Comparison of ENCODE assay signal across 8 cellular contexts in the genomic region with DNA sequence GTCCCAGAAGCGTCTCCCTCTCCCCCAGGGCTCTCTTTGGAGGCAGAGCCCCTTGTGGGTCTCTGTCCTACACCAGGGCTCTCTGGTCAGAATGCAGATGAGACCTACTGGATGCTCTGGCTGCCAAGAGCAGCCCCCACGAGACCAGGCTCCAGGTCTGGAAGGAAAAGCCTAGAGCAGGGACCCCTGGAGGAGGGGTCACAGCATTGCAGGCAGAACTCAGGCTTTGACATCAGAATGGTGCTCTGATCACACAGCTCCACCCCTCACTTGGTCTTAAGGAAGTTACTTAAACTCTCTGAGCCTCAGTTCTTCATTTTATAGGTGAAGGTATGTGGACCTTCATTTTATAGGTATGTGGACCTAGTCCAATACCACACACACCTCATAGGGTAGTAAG.
DNase-seq lines count a peak whose midpoint lies in the region; ATAC-seq and TF ChIP-seq lines count a peak whose summit lies in the region.

No MANE protein-coding gene starts in this region.

- TF ChIP-seq CTCF in OCI-LY3 (IDR thresholded peaks at IDR 0.05; ENCODE audit: low read depth, low read length) (peak; percentile 37), fibroblast of villous mesenchyme (IDR thresholded peaks at IDR 0.05; ENCODE audit: insufficient read depth, low read depth, low read length) (peak; percentile 54)

- DNase-seq in activated naive CD4-positive, alpha-beta T cell treated with anti-CD3 and anti-CD28 coated beads for 36 hours = peak; percentile 33
- DNase-seq in activated naive CD4-positive, alpha-beta T cell treated with anti-CD3 and anti-CD28 coated beads, Interleukin-2, amount 50 U/mL, for 16 hours = no peak
- DNase-seq in fibroblast of villous mesenchyme (ENCODE audit: low read depth) (peak; percentile 38), mucosa of gallbladder (ENCODE audit: low spot score) (no peak), NCI-H345 (lab: John Stamatoyannopoulos, UW) (no peak)

- H3K27me3 ChIP-seq in OCI-LY3 (ENCODE audit: low read depth, low read length) = no peaks in the 10 kb centered on the region
- no peaks in the 10 kb centered on the region for H3K27me3 ChIP-seq in stomach smooth muscle (ENCODE audit: control insufficient read depth in 1 of 2, insufficient read depth in 2 of 2, low read length in 2 of 2)

- ATAC-seq in GM21723 (IDR thresholded peaks at IDR 0.05; ENCODE audit: unreplicated experiment) = no peak

- H3K9me3 ChIP-seq in OCI-LY3 (ENCODE audit: insufficient read depth, low read length) (no peaks in the 10 kb centered on the region), stomach smooth muscle (ENCODE audit: control insufficient read depth in 2 of 2, low read length in 2 of 2) (no peaks in the 10 kb centered on the region)

- H3K4me3 Mint-ChIP-seq in activated naive CD4-positive, alpha-beta T cell treated with anti-CD3 and anti-CD28 coated beads for 36 hours = no peak overlapping the region

- H3K9ac ChIP-seq in OCI-LY3 (ENCODE audit: low read length) (no peak overlapping the region), stomach smooth muscle (ENCODE audit: low read length in 2 of 2) (peak overlapping the region in 1 of 2 donors; percentile 13)

- no peaks in the 10 kb centered on the region for H3K36me3 Mint-ChIP-seq in activated naive CD4-positive, alpha-beta T cell treated with anti-CD3 and anti-CD28 coated beads for 36 hours (ENCODE audit: low read depth)

- H4K20me1 ChIP-seq in OCI-LY3 (ENCODE audit: insufficient read depth, low read length) = no peaks in the 10 kb centered on the region

- H3K4me1 Mint-ChIP-seq in activated naive CD4-positive, alpha-beta T cell treated with anti-CD3 and anti-CD28 coated beads for 36 hours (ENCODE audit: low read depth) = peaks cover 44% of the 10 kb centered on the region

- H3K27ac ChIP-seq in OCI-LY3 (ENCODE audit: low read length) = no peak overlapping the region
- peak overlapping the region; percentile 70 for H3K27ac ChIP-seq in stomach smooth muscle (ENCODE audit: low read length)

- intact Hi-C loops in activated naive CD4-positive, alpha-beta T cell treated with anti-CD3 and anti-CD28 coated beads for 36 hours (cut with micrococcal nuclease) = no loop called here

- H3K36me3 ChIP-seq in OCI-LY3 (replicated peaks; ENCODE audit: low read depth, low read length) (no peaks in the 10 kb centered on the region), stomach smooth muscle (ENCODE audit: control insufficient read depth in 2 of 2, insufficient read depth in 2 of 2, low read length in 2 of 2) (no peaks in the 10 kb centered on the region)

- H3K4me3 ChIP-seq in OCI-LY3 (ENCODE audit: low read length) (no peak overlapping the region), fibroblast of villous mesenchyme (ENCODE audit: low read depth, low read length) (no peak overlapping the region), stomach smooth muscle (ENCODE audit: low read length in 2 of 2) (peak overlapping the region; percentile 51 to 58)

- no peaks in the 10 kb centered on the region for H3K79me2 ChIP-seq in OCI-LY3 (ENCODE audit: low read length)

- H3K27ac Mint-ChIP-seq in activated naive CD4-positive, alpha-beta T cell treated with anti-CD3 and anti-CD28 coated beads for 36 hours = no peak overlapping the region

- no peaks in the 10 kb centered on the region for H3K9me3 Mint-ChIP-seq in activated naive CD4-positive, alpha-beta T cell treated with anti-CD3 and anti-CD28 coated beads for 36 hours

- H3K4me1 ChIP-seq in OCI-LY3 (ENCODE audit: low read length) (peaks cover 15% of the 10 kb centered on the region), stomach smooth muscle (ENCODE audit: control insufficient read depth, insufficient read depth, low read length) (peaks cover 75% of the 10 kb centered on the region)

- no peak overlapping the region for H2AFZ ChIP-seq in OCI-LY3 (ENCODE audit: low read depth, low read length)

- no peaks in the 10 kb centered on the region for H3K27me3 Mint-ChIP-seq in activated naive CD4-positive, alpha-beta T cell treated with anti-CD3 and anti-CD28 coated beads for 36 hours (ENCODE audit: low read depth)

- CTCF ChIA-PET in activated naive CD4-positive, alpha-beta T cell treated with anti-CD3 and anti-CD28 coated beads for 36 hours (lab: Charles Lee) = interaction anchor here (1.0 to 2.7 kb wide), 2 partner anchors 20 to 74 kb away, joined by 3 to 9 read pairs; no protein-coding TSS in a partner anchor

- H3K4me2 ChIP-seq in OCI-LY3 (ENCODE audit: low read length) = no peak overlapping the region

Comparison
In these comparisons a context has a peak if more than half of its experiments do, and no peak if none do; other contexts are left out.
1. DNase-seq: peak in activated naive CD4-positive, alpha-beta T cell treated with anti-CD3 and anti-CD28 coated beads for 36 hours (single experiment) and fibroblast of villous mesenchyme (single experiment); none in activated naive CD4-positive, alpha-beta T cell treated with anti-CD3 and anti-CD28 coated beads, Interleukin-2, amount 50 U/mL, for 16 hours (single experiment), mucosa of gallbladder (single experiment) and NCI-H345 (single experiment).
2. H3K4me3 ChIP-seq: peak in stomach smooth muscle (2 of 2); none in OCI-LY3 (single experiment) and fibroblast of villous mesenchyme (single experiment).